8 cellular contexts compared by ENCODE assay signal in genomic region chr2:212147921-212148513, GRCh38.
DNase-seq lines count a peak whose midpoint lies in the region; ATAC-seq and TF ChIP-seq lines count a peak whose summit lies in the region.
"Had no signal": no experiment of that assay in that cellular context is flagged by ENCODE, and none has a peak within 500 bp of the region (broad histone marks: within the 10 kb centered on the region; RNA-seq: fewer than 3 reads in every experiment).

No MANE protein-coding gene starts in this region.

- DNase-seq in EH (ENCODE audit: low read depth) (peak; percentile 11), LNCaP clone FGC (ENCODE audit: low read depth) (no peak), endodermal cell (no peak), neural crest cell (ENCODE audit: low read depth, low spot score) (no peak)

- WGBS in endodermal cell (ENCODE audit: insufficient coverage in 1 of 2, insufficient read length in 1 of 2), 2 experiments, result 92% methylated on average over 2 of the region's 2 CpGs; no CpG with 5 or more reads in 1 of the 2 experiments

- TF ChIP-seq CTCF in LNCaP clone FGC (IDR thresholded peaks at IDR 0.05; ENCODE audit: control insufficient read depth, extremely low read depth, insufficient read depth) (peak; percentile 35), endodermal cell (conservative IDR thresholded peaks at IDR 0.05) (peak; percentile 78), neural crest cell (conservative IDR thresholded peaks at IDR 0.05) (peak; percentile 70)

- H3K9me3 ChIP-seq in endodermal cell (ENCODE audit: control insufficient read depth, low read length), result no peaks in the 10 kb centered on the region
- H3K9me3 ChIP-seq: gastroesophageal sphincter had no signal

- ATAC-seq in GM21390 (IDR thresholded peaks at IDR 0.05; ENCODE audit: unreplicated experiment) (no peak), GM21515 (IDR thresholded peaks at IDR 0.05; ENCODE audit: unreplicated experiment) (no peak), HG03045 (IDR thresholded peaks at IDR 0.05; ENCODE audit: unreplicated experiment) (no peak)
- ATAC-seq: gastroesophageal sphincter had no signal

- H3K27me3 Mint-ChIP-seq in endodermal cell (ENCODE audit: insufficient read depth), result no peaks in the 10 kb centered on the region
- H3K27me3 Mint-ChIP-seq in neural crest cell (ENCODE audit: low read depth), result no peaks in the 10 kb centered on the region

- H3K27ac ChIP-seq in endodermal cell (ENCODE audit: low read depth, low read length), result no peak overlapping the region
- H3K27ac ChIP-seq: gastroesophageal sphincter had no signal

- no peaks in the 10 kb centered on the region for H3K36me3 ChIP-seq in endodermal cell (ENCODE audit: control insufficient read depth, insufficient read depth, low read length)
- H3K36me3 ChIP-seq: gastroesophageal sphincter had no signal

- H3K4me3 Mint-ChIP-seq in endodermal cell (no peak overlapping the region), neural crest cell (no peak overlapping the region)

- no peaks in the 10 kb centered on the region for H3K27me3 ChIP-seq in endodermal cell (ENCODE audit: control insufficient read depth, insufficient read depth, low read length, poor library complexity, severe bottlenecking)
- H3K27me3 ChIP-seq: gastroesophageal sphincter had no signal

- H3K4me3 ChIP-seq in LNCaP clone FGC (ENCODE audit: low read depth, low read length), result no peak overlapping the region
- H3K4me3 ChIP-seq in endodermal cell (ENCODE audit: low read length), result no peak overlapping the region
- H3K4me3 ChIP-seq: gastroesophageal sphincter had no signal

- H3K36me3 Mint-ChIP-seq in endodermal cell (ENCODE audit: low read depth), result no peaks in the 10 kb centered on the region
- peaks cover 4% of the 10 kb centered on the region for H3K36me3 Mint-ChIP-seq in neural crest cell (ENCODE audit: low read depth)

- H3K4me1 Mint-ChIP-seq in endodermal cell, result no peaks in the 10 kb centered on the region
- peaks cover 4% of the 10 kb centered on the region for H3K4me1 Mint-ChIP-seq in neural crest cell

- no peak overlapping the region for H3K27ac Mint-ChIP-seq in endodermal cell
- H3K27ac Mint-ChIP-seq in neural crest cell (ENCODE audit: unreplicated experiment), result no peak overlapping the region

- H3K9ac ChIP-seq in endodermal cell (ENCODE audit: extremely low read depth, low read length, poor library complexity, severe bottlenecking), result no peak overlapping the region

- H3K9me3 Mint-ChIP-seq in endodermal cell (no peaks in the 10 kb centered on the region), neural crest cell (peaks cover 9% of the 10 kb centered on the region)

- H3K4me1 ChIP-seq in endodermal cell (ENCODE audit: control insufficient read depth, insufficient read depth, low read length), result no peaks in the 10 kb centered on the region
- H3K4me1 ChIP-seq: gastroesophageal sphincter had no signal
